ENCODE assay signal across 16 cellular contexts in genomic region chr6:106281661-106282060, GRCh38. TPM values are rescaled to one million over a fixed set of nuclear protein-coding genes. Genes with fewer than 3 reads are reported as not detected.
A peak's percentile ranks its signal among the peaks of the same experiment; 100 is the strongest.
DNase-seq lines count a peak whose midpoint lies in the region; ATAC-seq, FAIRE-seq and TF ChIP-seq lines count a peak whose summit lies in the region.
"Had no signal": no experiment of that assay in that cellular context is flagged by ENCODE, and none has a peak within 500 bp of the region (broad histone marks: within the 10 kb centered on the region; RNA-seq: fewer than 3 reads in every experiment).

No MANE protein-coding gene starts in this region.

- CTCF ChIA-PET in K562 (lab: Yijun Ruan, JAX; ENCODE audit: low intra/inter-chr PET ratio): no interaction called here

- H2AFZ ChIP-seq in K562 (ENCODE audit: low read depth, low read length): no peak overlapping the region

- no peaks in the 10 kb centered on the region for H3K9me3 Mint-ChIP-seq in stimulated activated naive CD8-positive, alpha-beta T cell treated with anti-CD3 and anti-CD28 coated beads, Interleukin-15, amount 100 ng/mL, for 72 hours
- H3K9me3 Mint-ChIP-seq in stimulated activated effector memory CD8-positive, alpha-beta T cell treated with anti-CD3 and anti-CD28 coated beads, Interleukin-12 subunit alpha, Interleukin-12 subunit beta, amount 100 ng/mL, for 72 hours: no peaks in the 10 kb centered on the region
- H3K9me3 Mint-ChIP-seq: CD8-positive, alpha-beta T cell had no signal

- H3K9me1 ChIP-seq in K562 (ENCODE audit: control insufficient read depth, insufficient read depth, low read length): no peaks in the 10 kb centered on the region

- H3K4me2 ChIP-seq in K562 (ENCODE audit: insufficient read depth, low read length): no peak overlapping the region
- H3K4me2 ChIP-seq: BLaER1 had no signal

- TF ChIP-seq CTCF in K562 (IDR thresholded peaks at IDR 0.05 in 2 of 3, conservative IDR thresholded peaks at IDR 0.05 in 1 of 3; ENCODE audit: insufficient read depth in 2 of 3, low read depth in 1 of 3, low read length in 3 of 3) (no peak), body of pancreas (IDR thresholded peaks at IDR 0.05) (no peak)

- no peak overlapping the region for H3K27ac Mint-ChIP-seq in stimulated activated naive CD8-positive, alpha-beta T cell treated with anti-CD3 and anti-CD28 coated beads, Interleukin-15, amount 100 ng/mL, for 72 hours
- no peak overlapping the region for H3K27ac Mint-ChIP-seq in stimulated activated effector memory CD8-positive, alpha-beta T cell treated with anti-CD3 and anti-CD28 coated beads, Interleukin-12 subunit alpha, Interleukin-12 subunit beta, amount 100 ng/mL, for 72 hours
- H3K27ac Mint-ChIP-seq: CD8-positive, alpha-beta T cell had no signal

- H3K9ac ChIP-seq in K562 (ENCODE audit: insufficient read depth in 1 of 2, low read depth in 2 of 2, low read length in 2 of 2): no peak overlapping the region
- H3K9ac ChIP-seq: BLaER1 had no signal

- ATAC-seq in activated CD4-positive, CD25-positive, alpha-beta regulatory T cell treated with anti-CD3 and anti-CD28 coated beads, Interleukin-2, amount 50 U/mL, for 24 hours: peak; percentile 69 to 90
- ATAC-seq in stimulated activated naive CD8-positive, alpha-beta T cell treated with anti-CD3 and anti-CD28 coated beads, Interleukin-15, amount 100 ng/mL, for 72 hours: peak; percentile 61
- ATAC-seq in stimulated activated naive CD8-positive, alpha-beta T cell treated with anti-CD3 and anti-CD28 coated beads, Interleukin-15, Interleukin-2, amounts not matched to agents 100 U/mL and 50 U/mL, for 24 hours: no peak
- ATAC-seq in K562 (no peak), body of pancreas (no peak)
- peak; percentile 92 for ATAC-seq in stimulated activated effector memory CD8-positive, alpha-beta T cell treated with anti-CD3 and anti-CD28 coated beads, Interleukin-12 subunit alpha, Interleukin-12 subunit beta, amount 100 ng/mL, for 72 hours
- ATAC-seq: CD8-positive, alpha-beta T cell had no signal

- no peaks in the 10 kb centered on the region for H3K27me3 Mint-ChIP-seq in stimulated activated naive CD8-positive, alpha-beta T cell treated with anti-CD3 and anti-CD28 coated beads, Interleukin-15, amount 100 ng/mL, for 72 hours

- H3K4me1 ChIP-seq in K562 (replicated peaks in 1 of 2; ENCODE audit: control insufficient read depth in 2 of 2, insufficient read depth in 2 of 2, low read length in 2 of 2) (no peaks in the 10 kb centered on the region), body of pancreas (no peaks in the 10 kb centered on the region)
- H3K4me1 ChIP-seq: BLaER1 had no signal

- no TSS peak for BruUV-seq in K562 (replicated peaks; lab: Mats Ljungman, UMichigan)

- TF ChIP-seq EP300 in K562 (IDR thresholded peaks at IDR 0.05; ENCODE audit: low read length): no peak

- intact Hi-C loops in K562 (cut with micrococcal nuclease) (no loop called here), body of pancreas (cut with DNase I) (no loop called here)

- H3K27me3 ChIP-seq in K562 (ENCODE audit: control insufficient read depth in 2 of 2, insufficient read depth in 2 of 2, low read length in 2 of 2): no peaks in the 10 kb centered on the region
- no peaks in the 10 kb centered on the region for H3K27me3 ChIP-seq in body of pancreas
- H3K27me3 ChIP-seq: BLaER1, Peyer's patch had no signal

- peaks cover 19% of the 10 kb centered on the region for H3K36me3 Mint-ChIP-seq in stimulated activated effector memory CD8-positive, alpha-beta T cell treated with anti-CD3 and anti-CD28 coated beads, Interleukin-12 subunit alpha, Interleukin-12 subunit beta, amount 100 ng/mL, for 72 hours

- H3K9me3 ChIP-seq in K562 (replicated peaks; ENCODE audit: control insufficient read depth, insufficient read depth, low read depth, low read length) (no peaks in the 10 kb centered on the region), body of pancreas (no peaks in the 10 kb centered on the region)
- H3K9me3 ChIP-seq: BLaER1, Peyer's patch had no signal

- peak; percentile 6 for FAIRE-seq in K562 (lab: Jason Lieb, UNC)
- FAIRE-seq: H54 had no signal

- H3K4me1 Mint-ChIP-seq in stimulated activated naive CD8-positive, alpha-beta T cell treated with anti-CD3 and anti-CD28 coated beads, Interleukin-15, amount 100 ng/mL, for 72 hours: peaks cover 36% of the 10 kb centered on the region
- H3K4me1 Mint-ChIP-seq in stimulated activated effector memory CD8-positive, alpha-beta T cell treated with anti-CD3 and anti-CD28 coated beads, Interleukin-12 subunit alpha, Interleukin-12 subunit beta, amount 100 ng/mL, for 72 hours: peaks cover 43% of the 10 kb centered on the region

- in situ Hi-C loops in K562 (cut with MboI): no loop called here

- no peak overlapping the region for H3K27ac ChIP-seq in K562 (ENCODE audit: extremely low read depth, low read depth, low read length)
- H3K27ac ChIP-seq in body of pancreas: no peak overlapping the region
- H3K27ac ChIP-seq: BLaER1, Peyer's patch had no signal

- DNase-seq in activated CD4-positive, CD25-positive, alpha-beta regulatory T cell treated with anti-CD3 and anti-CD28 coated beads, Interleukin-2, amount 50 U/mL, for 72 hours: no peak
- DNase-seq in stimulated activated naive CD8-positive, alpha-beta T cell treated with anti-CD3 and anti-CD28 coated beads, Interleukin-15, amount 100 ng/mL, for 72 hours: no peak
- no peak for DNase-seq in stimulated activated naive CD8-positive, alpha-beta T cell treated with anti-CD3 and anti-CD28 coated beads, Interleukin-15, Interleukin-2, amounts not matched to agents 100 U/mL and 50 U/mL, for 24 hours
- DNase-seq in K562 (ENCODE audit: extremely low read depth in 1 of 4, low spot score in 3 of 4) (no peak), Ammon's horn (ENCODE audit: low spot score) (no peak), body of pancreas (no peak)
- DNase-seq in stimulated activated effector memory CD8-positive, alpha-beta T cell treated with anti-CD3 and anti-CD28 coated beads, Interleukin-12 subunit alpha, Interleukin-12 subunit beta, amount 100 ng/mL, for 72 hours (ENCODE audit: low spot score in 2 of 2): no peak
- DNase-seq: 8988T; CD8-positive, alpha-beta T cell; MM.1S; NCI-H1092 treated with DMSO at 0.1 percent for 48 hours; NCI-H524; Peyer's patch had no signal

- TF ChIP-seq POLR2A in K562 (conservative IDR thresholded peaks at IDR 0.05): no peak
- TF ChIP-seq POLR2A in body of pancreas (IDR thresholded peaks at IDR 0.05): no peak

- POLR2A ChIA-PET in K562 (lab: Yijun Ruan, JAX): interaction anchor here (1.0 kb wide), 1 partner anchor 16 kb away, joined by 3 read pairs; no protein-coding TSS in a partner anchor

- peaks cover 43% of the 10 kb centered on the region for H3K79me2 ChIP-seq in K562 (ENCODE audit: control insufficient read depth, insufficient read depth, low read length)

- H3K36me3 ChIP-seq in K562 (ENCODE audit: control insufficient read depth, insufficient read depth, low read length) (peaks cover 26% of the 10 kb centered on the region; the same call in 2 of the 3 replicates), body of pancreas (replicated peaks in 1 of 2; ENCODE audit: insufficient read depth in 1 of 2, low read depth in 2 of 2) (no peaks in the 10 kb centered on the region)

- H4K20me1 ChIP-seq in K562 (replicated peaks; ENCODE audit: control insufficient read depth, insufficient read depth, low read length): 0 out of 2 replicates have a peak, but pooled peaks cover 4% of the 10 kb centered on the region

- H3K4me3 ChIP-seq in K562 (no peak overlapping the region), body of pancreas (no peak overlapping the region)
- H3K4me3 ChIP-seq: BLaER1, Peyer's patch had no signal

- no peak for TF ChIP-seq RAD21 in K562 (CRISPR knock-in tag; conservative IDR thresholded peaks at IDR 0.05 in 1 of 2, IDR thresholded peaks at IDR 0.05 in 1 of 2)

- 82% methylated on average over 2 of the region's 2 CpGs for WGBS in K562 (ENCODE audit: insufficient coverage, low coverage, missing lambda C conversion rate)
- 76 to 83% methylated on average over 2 of the region's 2 CpGs for WGBS in body of pancreas, 2 donors

- H3K4me3 Mint-ChIP-seq in stimulated activated naive CD8-positive, alpha-beta T cell treated with anti-CD3 and anti-CD28 coated beads, Interleukin-15, amount 100 ng/mL, for 72 hours: no peak overlapping the region
- H3K4me3 Mint-ChIP-seq in stimulated activated effector memory CD8-positive, alpha-beta T cell treated with anti-CD3 and anti-CD28 coated beads, Interleukin-12 subunit alpha, Interleukin-12 subunit beta, amount 100 ng/mL, for 72 hours: no peak overlapping the region
- H3K4me3 Mint-ChIP-seq: CD8-positive, alpha-beta T cell had no signal

TF ChIP-seq in K562, 482 proteins besides CTCF, POLR2A, EP300 and RAD21 (continues in another document):
- TF ChIP-seq ZNF583 (CRISPR knock-in tag; IDR thresholded peaks at IDR 0.05): no peak

RNA-seq across cellular contexts. Expression of gene ATG5, which starts 43.9 kb away (rescaled TPM):
- total RNA-seq in K562 (2011; cell fraction: chromatin; rRNA removed; ENCODE audit: low replicate concordance): 37.5 and 96.3 TPM in 2 replicates
- total RNA-seq in K562 (2011; cell fraction: nucleolus; rRNA removed): 19.0 and 21.2 TPM in 2 replicates
- 35.8 and 41.9 TPM in 2 replicates for total RNA-seq in K562 (2011; cell fraction: nucleoplasm; rRNA removed)
- total RNA-seq in K562 (2014; rRNA removed) (34.6 and 53.2 TPM in 2 replicates), K562 (2014; rRNA removed; fragmentation: Illumina TruSeq; extraction: Trizol) (62.1 and 71.0 TPM in 2 replicates), K562 (2015; rRNA removed; fragmentation: Illumina TruSeq; extraction: Trizol) (55.0 and 64.4 TPM in 2 replicates), K562 (2021) (53.2 and 55.4 TPM in 2 replicates), body of pancreas (10 to 100 TPM; 21.1 to 26.5 TPM)
- polyA plus RNA-seq in K562 (2011; rRNA removed) (56.0 and 80.0 TPM in 2 replicates), K562 (2014; fragmentation: Illumina TruSeq; extraction: Trizol) (40.3 and 42.7 TPM in 2 replicates), K562 (2014; fragmentation: Nextera tagmentation; extraction: Ambion mirVana) (10 to 100 TPM; 29.0 to 29.6 TPM), K562 (2014; rRNA removed) (41.3 and 43.4 TPM in 2 replicates)
- polyA plus RNA-seq in K562 (2011; cell fraction: cytosol; rRNA removed): 11.9 and 20.0 TPM in 2 replicates
- 16.8 and 23.7 TPM in 2 replicates for polyA plus RNA-seq in K562 (2011; cell fraction: nucleus; rRNA removed)
- polyA plus RNA-seq in K562 (2012): 44.2 and 44.8 TPM in 2 replicates
- 92.7 and 96.4 TPM in 2 replicates for polyA minus RNA-seq in K562 (2011; rRNA and poly(A)+ RNA removed)
- polyA minus RNA-seq in K562 (2011; cell fraction: cytosol; rRNA and poly(A)+ RNA removed): 15.6 and 24.6 TPM in 2 replicates
- 40.7 and 64.4 TPM in 2 replicates for polyA minus RNA-seq in K562 (2011; cell fraction: nucleus; rRNA and poly(A)+ RNA removed)

Comparison
In these comparisons a context has a peak if more than half of its experiments do, and no peak if none do; other contexts are left out.
1. ATAC-seq: peak in activated CD4-positive, CD25-positive, alpha-beta regulatory T cell treated with anti-CD3 and anti-CD28 coated beads, Interleukin-2, amount 50 U/mL, for 24 hours (2 of 2), stimulated activated naive CD8-positive, alpha-beta T cell treated with anti-CD3 and anti-CD28 coated beads, Interleukin-15, amount 100 ng/mL, for 72 hours (single experiment) and stimulated activated effector memory CD8-positive, alpha-beta T cell treated with anti-CD3 and anti-CD28 coated beads, Interleukin-12 subunit alpha, Interleukin-12 subunit beta, amount 100 ng/mL, for 72 hours (single experiment); none in stimulated activated naive CD8-positive, alpha-beta T cell treated with anti-CD3 and anti-CD28 coated beads, Interleukin-15, Interleukin-2, amounts not matched to agents 100 U/mL and 50 U/mL, for 24 hours (single experiment), K562 (single experiment) and body of pancreas (single experiment).